ENCODE assay signal across 19 cellular contexts in genomic region chr11:69199583-69200295, GRCh38. TPM values are rescaled to one million over a fixed set of nuclear protein-coding genes. Genes with fewer than 3 reads are reported as not detected.
"Had no signal": no experiment of that assay in that cellular context is flagged by ENCODE, and none has a peak within 500 bp of the region (broad histone marks: within the 10 kb centered on the region; RNA-seq: fewer than 3 reads in every experiment).

No MANE protein-coding gene starts in this region.

- H3K27me3 Mint-ChIP-seq: activated CD4-positive, alpha-beta T cell treated with anti-CD3 and anti-CD28 coated beads, Interleukin-2, amount 10 ng/mL, durations not matched to agents 7 days and 5 days; stimulated activated naive CD8-positive, alpha-beta T cell treated with anti-CD3 and anti-CD28 coated beads, Interleukin-15, amount 100 ng/mL, for 72 hours had no signal

- H3K27me3 ChIP-seq: body of pancreas, ovary, testis, uterus had no signal

- H3K9me3 Mint-ChIP-seq: activated B cell treated with CpG ODN at 0.5 μM for 24 hours; activated CD4-positive, alpha-beta T cell treated with anti-CD3 and anti-CD28 coated beads, Interleukin-2, amount 10 ng/mL, durations not matched to agents 7 days and 5 days had no signal

- H3K36me3 ChIP-seq: esophagus squamous epithelium, lower lobe of right lung, ovary, uterus had no signal

- H3K4me3 ChIP-seq: body of pancreas, dorsolateral prefrontal cortex, esophagus squamous epithelium, lower lobe of right lung, ovary, testis, uterus had no signal

- DNase-seq: activated B cell treated with CpG ODN at 0.5 μM for 24 hours; activated CD4-positive, alpha-beta T cell treated with anti-CD3 and anti-CD28 coated beads, Interleukin-2, amount 10 ng/mL, durations not matched to agents 7 days and 5 days; activated CD8-positive, alpha-beta memory T cell treated with anti-CD3 and anti-CD28 coated beads for 24 hours; activated naive CD4-positive, alpha-beta T cell treated with anti-CD3 and anti-CD28 coated beads, Interleukin-2, amount 50 U/mL, for 16 hours; cerebellar nuclear complex; esophagus squamous epithelium; foreskin fibroblast; glutamatergic neuron; lower lobe of right lung; naive thymus-derived CD4-positive, alpha-beta T cell; ovary; stimulated activated CD4-positive, alpha-beta T cell treated with anti-CD3 and anti-CD28 coated beads, Interleukin-15, amount 100 ng/mL, for 24 hours; stimulated activated CD4-positive, alpha-beta T cell treated with anti-CD3 and anti-CD28 coated beads, Interleukin-4, amount 100 ng/mL, for 24 hours; stimulated activated naive CD8-positive, alpha-beta T cell treated with anti-CD3 and anti-CD28 coated beads, Interleukin-15, amount 100 ng/mL, for 72 hours; T-helper 2 cell; testis; uterus had no signal

- H3K27ac ChIP-seq: body of pancreas, dorsolateral prefrontal cortex, esophagus squamous epithelium, lower lobe of right lung, ovary, testis, uterus had no signal

- H3K27ac Mint-ChIP-seq: activated B cell treated with CpG ODN at 0.5 μM for 24 hours; activated CD4-positive, alpha-beta T cell treated with anti-CD3 and anti-CD28 coated beads, Interleukin-2, amount 10 ng/mL, durations not matched to agents 7 days and 5 days; naive thymus-derived CD4-positive, alpha-beta T cell had no signal

- H3K4me1 ChIP-seq: body of pancreas, lower lobe of right lung, testis, uterus had no signal

- H3K4me3 Mint-ChIP-seq: activated B cell treated with CpG ODN at 0.5 μM for 24 hours; activated CD4-positive, alpha-beta T cell treated with anti-CD3 and anti-CD28 coated beads, Interleukin-2, amount 10 ng/mL, durations not matched to agents 7 days and 5 days; stimulated activated naive CD8-positive, alpha-beta T cell treated with anti-CD3 and anti-CD28 coated beads, Interleukin-15, amount 100 ng/mL, for 72 hours had no signal

- ATAC-seq: lower lobe of right lung; naive thymus-derived CD4-positive, alpha-beta T cell; stimulated activated naive CD8-positive, alpha-beta T cell treated with anti-CD3 and anti-CD28 coated beads, Interleukin-15, amount 100 ng/mL, for 72 hours had no signal

- H3K4me1 Mint-ChIP-seq: activated B cell treated with CpG ODN at 0.5 μM for 24 hours; activated CD4-positive, alpha-beta T cell treated with anti-CD3 and anti-CD28 coated beads, Interleukin-2, amount 10 ng/mL, durations not matched to agents 7 days and 5 days had no signal

RNA-seq across cellular contexts. Expression of gene SMIM38, which starts 44.0 kb away (rescaled TPM):
- total RNA-seq: lower lobe of right lung had no signal
- polyA plus RNA-seq: naive thymus-derived CD4-positive, alpha-beta T cell had no signal
